ENCODE assay signal across 10 cellular contexts in the genomic region with DNA sequence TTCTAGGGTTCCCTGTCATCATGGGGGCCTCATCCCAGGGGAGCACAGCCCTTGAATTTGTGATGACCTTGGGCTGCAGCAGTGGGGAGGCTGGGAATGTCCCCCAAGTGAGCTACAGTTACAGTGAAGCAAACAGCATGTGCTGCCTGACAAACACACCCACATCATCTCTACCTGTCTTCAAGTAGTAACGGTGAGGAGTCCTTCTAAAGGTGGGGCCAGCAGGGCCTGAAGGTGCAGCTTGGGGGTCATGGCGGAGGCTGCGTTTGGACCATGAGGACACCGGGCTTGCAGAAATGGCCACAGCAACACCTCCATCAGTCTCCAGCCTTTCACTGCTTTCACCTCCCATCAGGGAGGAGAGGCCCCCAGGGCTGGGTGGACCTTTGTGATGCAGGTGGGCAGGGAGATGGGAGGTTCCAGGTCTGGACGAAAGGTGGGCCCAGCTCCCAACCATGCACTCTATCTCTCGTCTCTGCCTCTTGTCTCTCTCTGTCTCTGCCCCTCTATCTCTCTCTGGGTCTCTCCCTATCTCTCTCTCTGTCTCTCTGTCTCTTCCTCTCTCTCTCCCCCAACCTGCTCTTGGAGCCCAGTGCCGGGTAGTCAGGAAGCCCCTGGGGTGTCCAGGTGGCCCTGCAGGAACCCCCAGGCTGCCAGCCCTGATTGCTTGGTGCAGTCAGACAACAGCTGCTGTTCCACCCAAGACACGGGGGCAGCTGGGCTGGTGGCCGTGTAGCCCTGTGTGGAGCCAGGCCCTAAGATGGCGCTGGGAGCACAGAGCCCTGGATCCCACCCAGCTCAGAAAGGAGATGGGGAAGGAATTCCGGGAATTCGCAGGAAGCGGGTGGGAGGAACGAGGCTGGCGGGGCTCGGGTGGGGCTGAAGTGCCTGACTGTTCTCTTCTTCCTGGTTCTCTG. TPM values are rescaled to one million over a fixed set of nuclear protein-coding genes. Genes with fewer than 3 reads are reported as not detected.
A peak's percentile ranks its signal among the peaks of the same experiment; 100 is the strongest.
DNase-seq lines count a peak whose midpoint lies in the region; ATAC-seq lines count a peak whose summit lies in the region.
"Had no signal": no experiment of that assay in that cellular context is flagged by ENCODE, and none has a peak within 500 bp of the region (broad histone marks: within the 10 kb centered on the region; RNA-seq: fewer than 3 reads in every experiment).

No MANE protein-coding gene starts in this region.

- no peaks in the 10 kb centered on the region for H3K27me3 Mint-ChIP-seq in activated CD8-positive, alpha-beta memory T cell treated with anti-CD3 and anti-CD28 coated beads, Interleukin-2, amount 10 ng/mL, durations not matched to agents 7 days and 5 days
- H3K27me3 Mint-ChIP-seq in T-helper 17 cell: no peaks in the 10 kb centered on the region

- no peaks in the 10 kb centered on the region for H3K9me3 Mint-ChIP-seq in activated CD8-positive, alpha-beta memory T cell treated with anti-CD3 and anti-CD28 coated beads, Interleukin-2, amount 10 ng/mL, durations not matched to agents 7 days and 5 days (ENCODE audit: low read depth)

- H3K4me3 Mint-ChIP-seq in activated CD8-positive, alpha-beta memory T cell treated with anti-CD3 and anti-CD28 coated beads, Interleukin-2, amount 10 ng/mL, durations not matched to agents 7 days and 5 days: no peak overlapping the region
- H3K4me3 Mint-ChIP-seq in T-helper 17 cell: no peak overlapping the region

- in situ Hi-C loops in ACHN (cut with HindIII; ENCODE audit: low pct_ligation_motif_present, low pct_unique_long_range_greater_than_20kb, low sequenced_read_pairs): no loop called here

- H3K36me3 Mint-ChIP-seq in activated CD8-positive, alpha-beta memory T cell treated with anti-CD3 and anti-CD28 coated beads, Interleukin-2, amount 10 ng/mL, durations not matched to agents 7 days and 5 days: no peaks in the 10 kb centered on the region
- no peaks in the 10 kb centered on the region for H3K36me3 Mint-ChIP-seq in T-helper 17 cell (ENCODE audit: low read depth)

- peaks cover 3% of the 10 kb centered on the region for H3K4me1 Mint-ChIP-seq in activated CD8-positive, alpha-beta memory T cell treated with anti-CD3 and anti-CD28 coated beads, Interleukin-2, amount 10 ng/mL, durations not matched to agents 7 days and 5 days
- peaks cover 19% of the 10 kb centered on the region for H3K4me1 Mint-ChIP-seq in T-helper 17 cell

- ATAC-seq in activated CD8-positive, alpha-beta memory T cell treated with anti-CD3 and anti-CD28 coated beads, Interleukin-2, amount 10 ng/mL, durations not matched to agents 7 days and 5 days: no peak
- ATAC-seq in T-helper 17 cell: no peak

- CTCF ChIA-PET in activated CD8-positive, alpha-beta memory T cell treated with anti-CD3 and anti-CD28 coated beads, Interleukin-2, amount 10 ng/mL, durations not matched to agents 7 days and 5 days (lab: Charles Lee): interaction anchor here (0.5 kb wide), 1 partner anchor 514 kb away, joined by 4 read pairs; a partner anchor contains a TSS

- DNase-seq in activated CD8-positive, alpha-beta memory T cell treated with anti-CD3 and anti-CD28 coated beads for 24 hours: peak; percentile 47
- no peak for DNase-seq in activated CD8-positive, alpha-beta memory T cell treated with anti-CD3 and anti-CD28 coated beads, Interleukin-2, amount 10 ng/mL, durations not matched to agents 7 days and 5 days
- peak in 1 of 3 donors; percentile 2 for DNase-seq in T-helper 17 cell
- peak; percentile 66 for DNase-seq in iPS-NIHi7 (ENCODE audit: extremely low spot score)
- peak; percentile 15 for DNase-seq in stimulated activated CD8-positive, alpha-beta memory T cell treated with anti-CD3 and anti-CD28 coated beads, Interleukin-4, amount 100 ng/mL, for 48 hours
- no peak for DNase-seq in ACHN
- no peak for DNase-seq in HPDE6-E6E7 (ENCODE audit: extremely low spot score)
- DNase-seq in NAMALWA (ENCODE audit: low spot score): no peak
- DNase-seq: Kasumi-1 had no signal

- H3K9me3 ChIP-seq in T-helper 17 cell (ENCODE audit: control insufficient read depth, low read length, poor library complexity, severe bottlenecking): no peaks in the 10 kb centered on the region

- no peak overlapping the region for H3K27ac Mint-ChIP-seq in activated CD8-positive, alpha-beta memory T cell treated with anti-CD3 and anti-CD28 coated beads, Interleukin-2, amount 10 ng/mL, durations not matched to agents 7 days and 5 days
- H3K27ac Mint-ChIP-seq in T-helper 17 cell: peak overlapping the region; percentile 73

RNA-seq across cellular contexts. Expression of a gene that starts 55.5 kb away (rescaled TPM):
- total RNA-seq in activated CD8-positive, alpha-beta memory T cell treated with anti-CD3 and anti-CD28 coated beads, Interleukin-2, amount 10 ng/mL, durations not matched to agents 7 days and 5 days: under 1 TPM; 0.30 to 0.50 TPM
- total RNA-seq in T-helper 17 cell: under 1 TPM; 0.10 to 0.18 TPM
- total RNA-seq: SK-MEL-5 had no signal

Comparison
In these comparisons a context has a peak if more than half of its experiments do, and no peak if none do; other contexts are left out.
1. DNase-seq: peak in activated CD8-positive, alpha-beta memory T cell treated with anti-CD3 and anti-CD28 coated beads for 24 hours (single experiment), iPS-NIHi7 (single experiment) and stimulated activated CD8-positive, alpha-beta memory T cell treated with anti-CD3 and anti-CD28 coated beads, Interleukin-4, amount 100 ng/mL, for 48 hours (single experiment); none in activated CD8-positive, alpha-beta memory T cell treated with anti-CD3 and anti-CD28 coated beads, Interleukin-2, amount 10 ng/mL, durations not matched to agents 7 days and 5 days (single experiment), ACHN (single experiment), HPDE6-E6E7 (single experiment) and NAMALWA (single experiment).